9 cellular contexts compared by ENCODE assay signal in genomic region chr12:5003025-5003666, GRCh38. TPM values are rescaled to one million over a fixed set of nuclear protein-coding genes. Genes with fewer than 3 reads are reported as not detected.
DNase-seq lines count a peak whose midpoint lies in the region; ATAC-seq and TF ChIP-seq lines count a peak whose summit lies in the region.
"Had no signal": no experiment of that assay in that cellular context is flagged by ENCODE, and none has a peak within 500 bp of the region (broad histone marks: within the 10 kb centered on the region; RNA-seq: fewer than 3 reads in every experiment).

No MANE protein-coding gene starts in this region.

- H3K4me1 ChIP-seq in BE2C: no peaks in the 10 kb centered on the region

- no peaks in the 10 kb centered on the region for H3K9me3 ChIP-seq in BE2C

- no peaks in the 10 kb centered on the region for H3K27me3 ChIP-seq in BE2C
- H3K27me3 ChIP-seq in kidney epithelial cell (ENCODE audit: control insufficient read depth, insufficient read depth, low read length): peaks cover 6% of the 10 kb centered on the region

- TF ChIP-seq CTCF in BE2C (IDR thresholded peaks at IDR 0.05; ENCODE audit: low read depth, low read length) (peak; percentile 92), kidney epithelial cell (IDR thresholded peaks at IDR 0.05; ENCODE audit: insufficient read depth, low read length, poor library complexity, severe bottlenecking) (peak; percentile 99)

- H3K4me3 ChIP-seq in BE2C (ENCODE audit: low read depth, low read length): no peak overlapping the region
- H3K4me3 ChIP-seq in kidney epithelial cell (ENCODE audit: low read depth, low read length): no peak overlapping the region

- DNase-seq in BE2C (peak; percentile 61), MV-4-11 (lab: John Stamatoyannopoulos, UW) (peak; percentile 43), SK-N-DZ (ENCODE audit: low spot score) (peak; percentile 44), cerebellar cortex (ENCODE audit: low spot score) (peak; percentile 87), kidney epithelial cell (ENCODE audit: low read depth) (no peak)
- DNase-seq in stimulated activated CD4-positive, alpha-beta T cell treated with anti-CD3 and anti-CD28 coated beads, Interleukin-2, amount 100 ng/mL, for 4 hours (ENCODE audit: low read depth): peak; percentile 4

- no peaks in the 10 kb centered on the region for H3K36me3 ChIP-seq in BE2C
- no peaks in the 10 kb centered on the region for H3K36me3 ChIP-seq in kidney epithelial cell (ENCODE audit: control insufficient read depth, insufficient read depth, low read length)

- ATAC-seq in GM19397 (IDR thresholded peaks at IDR 0.05; ENCODE audit: unreplicated experiment) (peak; percentile 47), HG03469 (IDR thresholded peaks at IDR 0.05; ENCODE audit: unreplicated experiment) (no peak)

RNA-seq across cellular contexts. Expression of gene KCNA5, which starts 40.5 kb away (rescaled TPM):
- polyA plus RNA-seq in BE2C (2012; ENCODE audit: insufficient read depth, insufficient read length, low read depth): not detected
- not detected in 2 replicates for polyA plus RNA-seq in SK-N-DZ (2014; cell fraction: cytosol; rRNA removed)
- not detected in 2 replicates for polyA plus RNA-seq in SK-N-DZ (2014; cell fraction: nucleus; rRNA removed)
- 0.34 and 0.50 TPM in 2 replicates for total RNA-seq in kidney epithelial cell
- total RNA-seq: pulmonary artery endothelial cell had no signal
